Comparison of ENCODE assay signal across 8 cellular contexts in genomic region chr11:118928108-118928869, GRCh38. TPM values are rescaled to one million over a fixed set of nuclear protein-coding genes. Genes with fewer than 3 reads are reported as not detected.
DNase-seq lines count a peak whose midpoint lies in the region; ATAC-seq and TF ChIP-seq lines count a peak whose summit lies in the region.

No MANE protein-coding gene starts in this region.

- H3K27me3 ChIP-seq in psoas muscle (ENCODE audit: insufficient read depth in 3 of 3, low read length in 2 of 3), result no peaks in the 10 kb centered on the region
- H3K27me3 ChIP-seq in uterus, result no peaks in the 10 kb centered on the region

- H3K4me1 ChIP-seq in psoas muscle (peaks cover 22% of the 10 kb centered on the region), uterus (peaks cover 0 to 16% of the 10 kb centered on the region in 2 donors)

- H3K36me3 ChIP-seq in psoas muscle (ENCODE audit: insufficient read depth in 1 of 2, low read depth in 1 of 2) (no peaks in the 10 kb centered on the region), uterus (no peaks in the 10 kb centered on the region)

- peak; percentile 98 for TF ChIP-seq CTCF in GM12874 (IDR thresholded peaks at IDR 0.05; ENCODE audit: insufficient read depth, low read depth, low read length)
- TF ChIP-seq CTCF in psoas muscle (IDR thresholded peaks at IDR 0.05), result peak; percentile 88
- peak; percentile 88 to 96 (median 94) for TF ChIP-seq CTCF in uterus (IDR thresholded peaks at IDR 0.05)

- WGBS in psoas muscle, 3 donors, result 0% methylated on average over 32 of the region's 32 CpGs

- no peaks in the 10 kb centered on the region for H3K9me3 ChIP-seq in psoas muscle
- no peaks in the 10 kb centered on the region for H3K9me3 ChIP-seq in uterus

- peak; percentile 32 for DNase-seq in NCI-H1694 treated with DMSO at 0.1 percent for 48 hours (lab: John Stamatoyannopoulos, UW)
- peak; percentile 90 to 96 (median 94) for DNase-seq in T-helper 1 cell
- peak; percentile 89 for DNase-seq in amniotic stem cell (lab: John Stamatoyannopoulos, UW)
- DNase-seq in left ventricle myocardium superior, result peak; percentile 90
- peak; percentile 91 to 96 for DNase-seq in psoas muscle
- peak; percentile 93 to 96 for DNase-seq in uterus

- H3K4me3 ChIP-seq in psoas muscle (peak overlapping the region; percentile 79), uterus (peak overlapping the region; percentile 89 to 90)

- TF ChIP-seq POLR2A in uterus (IDR thresholded peaks at IDR 0.05), result peak in 1 of 2 donors; percentile 48

- intact Hi-C loops in left ventricle myocardium superior (cut with micrococcal nuclease) (no loop called here), psoas muscle (cut with DNase I) (loop anchor here (1.0 to 5.0 kb wide), 3 partner anchors 21 to 136 kb away; partner anchors contain the start of genes DDX6 (in 1 of the 2), RPS25 (in 1 of the 2) and TRAPPC4 (in 1 of the 2)), uterus (cut with DNase I; ENCODE audit: low total_unique reads) (loop anchor here (2.0 kb wide), 1 partner anchor 19 kb away; no protein-coding TSS in a partner anchor)

- H3K27ac ChIP-seq in psoas muscle (peak overlapping the region; percentile 91), uterus (peak overlapping the region; percentile 98 to 99)

- ATAC-seq in HG02938 (IDR thresholded peaks at IDR 0.05; ENCODE audit: unreplicated experiment) (peak; percentile 41), left ventricle myocardium superior (peak; percentile 73), psoas muscle (peak; percentile 79 to 88 (median 84))

RNA-seq across cellular contexts. Expression of gene BCL9L, which starts 2.6 kb away (rescaled TPM):
- total RNA-seq in left ventricle myocardium superior, result 44.7 TPM
- total RNA-seq in psoas muscle, result 100 to 1,000 TPM in 1 of 4 donors, 10 to 100 TPM in 3; 52.4 to 124 (median 68.0) TPM
- polyA plus RNA-seq in psoas muscle, result 10 to 100 TPM in 1 of 3 donors, 1 to 10 TPM in 2; 8.1 to 31.2 (median 8.6) TPM
- total RNA-seq in uterus, result 100 to 1,000 TPM in 1 of 4 donors, 10 to 100 TPM in 1, 1 to 10 TPM in 2; 2.9 to 157 (median 13.7) TPM

RNA-seq across cellular contexts. Expression of gene UPK2, which starts 27.8 kb away (rescaled TPM):
- not detected for total RNA-seq in left ventricle myocardium superior
- not detected for total RNA-seq in psoas muscle
- polyA plus RNA-seq in psoas muscle, result under 1 TPM in 1 of 3 donors, not detected in 2; 0.23 TPM
- total RNA-seq in uterus, result not detected

RNA-seq across cellular contexts. Expression of gene FOXR1, which starts 43.3 kb away (rescaled TPM):
- total RNA-seq in left ventricle myocardium superior (not detected), psoas muscle (not detected), uterus (not detected)
- not detected for polyA plus RNA-seq in psoas muscle

RNA-seq across cellular contexts. Expression of gene CXCR5, which starts 44.6 kb away (rescaled TPM):
- total RNA-seq in left ventricle myocardium superior (not detected), psoas muscle (under 1 TPM in 1 of 4 donors, not detected in 3; 0.17 TPM), uterus (under 1 TPM in 1 of 4 donors, not detected in 3; 0.14 TPM)
- polyA plus RNA-seq in psoas muscle, result under 1 TPM; 0.14 to 0.25 (median 0.21) TPM

Comparison
In these comparisons a context has a peak if more than half of its experiments do, and no peak if none do; other contexts are left out.
1. Peak in every context shown above with its lines: DNase-seq, ATAC-seq, H3K4me3 ChIP-seq and H3K27ac ChIP-seq.
2. DNase-seq: peak in every context shown above with its lines; median percentile 94 in uterus; 94 in T-helper 1 cell; 94 in psoas muscle; 90 in left ventricle myocardium superior; 89 in amniotic stem cell; 32 in NCI-H1694 treated with DMSO at 0.1 percent for 48 hours.